ENCODE assay signal across 8 cellular contexts in genomic region chr19:1856345-1856697, GRCh38. TPM values are rescaled to one million over a fixed set of nuclear protein-coding genes. Genes with fewer than 3 reads are reported as not detected.
DNase-seq lines count a peak whose midpoint lies in the region; ATAC-seq and TF ChIP-seq lines count a peak whose summit lies in the region.

No MANE protein-coding gene starts in this region.

- TF ChIP-seq POLR2A in esophagus muscularis mucosa (IDR thresholded peaks at IDR 0.05; ENCODE audit: low read depth), result no peak

- no peak for TF ChIP-seq CTCF in GM12865 (IDR thresholded peaks at IDR 0.05; ENCODE audit: insufficient read depth, low read depth, low read length, missing control alignments)
- TF ChIP-seq CTCF in RWPE2 (IDR thresholded peaks at IDR 0.05; ENCODE audit: poor library complexity, severe bottlenecking), result no peak
- TF ChIP-seq CTCF in esophagus muscularis mucosa (IDR thresholded peaks at IDR 0.05), result no peak
- TF ChIP-seq CTCF in retinal pigment epithelial cell (conservative IDR thresholded peaks at IDR 0.05; ENCODE audit: low read depth, low read length), result no peak

- H3K27ac ChIP-seq in RWPE2 (ENCODE audit: poor library complexity, severe bottlenecking), result peak overlapping the region; percentile 82
- peak overlapping the region; percentile 75 to 91 (median 86) for H3K27ac ChIP-seq in esophagus muscularis mucosa (replicated peaks in 1 of 4)

- H3K4me1 ChIP-seq in RWPE2 (ENCODE audit: insufficient read depth, poor library complexity, severe bottlenecking), result peaks cover 40% of the 10 kb centered on the region
- H3K4me1 ChIP-seq in esophagus muscularis mucosa, result peaks cover 73 to 100% (median 98%) of the 10 kb centered on the region in 4 donors

- TF ChIP-seq EP300 in esophagus muscularis mucosa (IDR thresholded peaks at IDR 0.05), result no peak

- H3K36me3 ChIP-seq in RWPE2 (ENCODE audit: low read depth) (peaks cover 6% of the 10 kb centered on the region; the same call in 1 of the 2 replicates), esophagus muscularis mucosa (peaks cover 0 to 5% (median 0%) of the 10 kb centered on the region in 4 donors)

- intact Hi-C loops in esophagus muscularis mucosa (cut with DNase I), result no loop called here

- 23% methylated on average over 3 of the region's 6 CpGs for WGBS in esophagus muscularis mucosa

- ATAC-seq in RWPE2 (ENCODE audit: low read depth), result no peak
- ATAC-seq in GM21529 (IDR thresholded peaks at IDR 0.05; ENCODE audit: unreplicated experiment), result no peak

- H3K4me3 ChIP-seq in GM12865 (ENCODE audit: low read depth, low read length), result peak overlapping the region; percentile 95
- H3K4me3 ChIP-seq in RWPE2 (ENCODE audit: severe bottlenecking), result no peak overlapping the region
- peak overlapping the region; percentile 52 to 65 (median 54) for H3K4me3 ChIP-seq in esophagus muscularis mucosa
- H3K4me3 ChIP-seq in retinal pigment epithelial cell (ENCODE audit: low read length), result peak overlapping the region; percentile 29

- no peaks in the 10 kb centered on the region for H3K27me3 ChIP-seq in RWPE2 (ENCODE audit: insufficient read depth, poor library complexity, severe bottlenecking)
- peaks cover 0 to 87% (median 10%) of the 10 kb centered on the region in 4 donors for H3K27me3 ChIP-seq in esophagus muscularis mucosa

- DNase-seq in GM12865 (ENCODE audit: low read depth), result no peak
- DNase-seq in RWPE2 (ENCODE audit: low spot score), result no peak
- no peak for DNase-seq in esophagus muscularis mucosa (ENCODE audit: extremely low spot score)
- DNase-seq in retinal pigment epithelial cell (ENCODE audit: low read depth), result no peak
- no peak for DNase-seq in stimulated activated CD4-positive, alpha-beta T cell treated with anti-CD3 and anti-CD28 coated beads, Interleukin-1b, Interleukin-23, amount 100 ng/mL, for 48 hours
- no peak for DNase-seq in stimulated activated CD4-positive, alpha-beta T cell treated with anti-CD3 and anti-CD28 coated beads, Interleukin-2, amount 100 ng/mL, for 24 hours
- no peak for DNase-seq in HT-29 (ENCODE audit: low spot score)

- H3K9me3 ChIP-seq in RWPE2 (ENCODE audit: severe bottlenecking), result no peaks in the 10 kb centered on the region
- H3K9me3 ChIP-seq in esophagus muscularis mucosa, result no peaks in the 10 kb centered on the region

RNA-seq across cellular contexts. Expression of gene KLF16, which starts 7.1 kb away (rescaled TPM):
- total RNA-seq in esophagus muscularis mucosa, result 10 to 100 TPM in 1 of 4 donors, 1 to 10 TPM in 3; 2.5 to 10.8 (median 8.5) TPM
- 25.2 and 34.5 TPM in 2 replicates for total RNA-seq in HT-29 (2014; rRNA removed; shearing (Covaris generic))

RNA-seq across cellular contexts. Expression of gene REXO1, which starts 8.0 kb away (rescaled TPM):
- 10 to 100 TPM; 16.2 to 36.0 (median 26.1) TPM for total RNA-seq in esophagus muscularis mucosa
- 19.1 and 26.1 TPM in 2 replicates for total RNA-seq in HT-29 (2014; rRNA removed; shearing (Covaris generic))

RNA-seq across cellular contexts. Expression of gene ABHD17A, which starts 29.0 kb away (rescaled TPM):
- total RNA-seq in esophagus muscularis mucosa, result 100 to 1,000 TPM in 2 of 4 donors, 10 to 100 TPM in 2; 89.7 to 125 (median 102) TPM
- 136 and 141 TPM in 2 replicates for total RNA-seq in HT-29 (2014; rRNA removed; shearing (Covaris generic))

RNA-seq across cellular contexts. Expression of gene ATP8B3, which starts 44.2 kb away (rescaled TPM):
- under 1 TPM; 0.19 to 0.92 (median 0.66) TPM for total RNA-seq in esophagus muscularis mucosa
- total RNA-seq in HT-29 (2014; rRNA removed; shearing (Covaris generic)), result 0.65 and 2.0 TPM in 2 replicates

RNA-seq across cellular contexts. Expression of gene ADAT3, which starts 48.9 kb away (rescaled TPM):
- total RNA-seq in esophagus muscularis mucosa, result 1 to 10 TPM; 3.8 to 5.6 (median 4.4) TPM
- total RNA-seq in HT-29 (2014; rRNA removed; shearing (Covaris generic)), result 3.2 and 6.9 TPM in 2 replicates
